Comparison of ENCODE assay signal across 8 cellular contexts in genomic region chr10:80357000-80357803, GRCh38. TPM values are rescaled to one million over a fixed set of nuclear protein-coding genes. Genes with fewer than 3 reads are reported as not detected.
A peak's percentile ranks its signal among the peaks of the same experiment; 100 is the strongest.
DNase-seq lines count a peak whose midpoint lies in the region; ATAC-seq lines count a peak whose summit lies in the region.

No MANE protein-coding gene starts in this region.

- peak overlapping the region; percentile 1 for H2AFZ ChIP-seq in trophoblast cell (ENCODE audit: insufficient read depth, low read length, poor library complexity)

- no peak overlapping the region for H2AK5ac ChIP-seq in trophoblast cell (ENCODE audit: low read length)

- H3K9ac ChIP-seq in NT2/D1 (ENCODE audit: insufficient read length, low read depth) (peak overlapping the region; percentile 80), trophoblast cell (ENCODE audit: low read length) (no peak overlapping the region)

- no CpG with 5 or more reads among the region's 47 CpGs for WGBS in trophoblast cell (ENCODE audit: extremely low coverage, insufficient coverage, insufficient read length)

- no peak overlapping the region for H4K8ac ChIP-seq in trophoblast cell (ENCODE audit: low read depth, low read length)

- no peaks in the 10 kb centered on the region for H3K79me1 ChIP-seq in trophoblast cell (ENCODE audit: low read length)

- H3K36me3 ChIP-seq in NT2/D1 (ENCODE audit: insufficient read depth, insufficient read length, low read length) (no peaks in the 10 kb centered on the region), trophoblast cell (ENCODE audit: control insufficient read depth in 1 of 2, insufficient read depth in 2 of 2, low read length in 2 of 2) (no peaks in the 10 kb centered on the region)

- intact Hi-C loops in head of caudate nucleus (cut with DNase I): no loop called here

- H2BK12ac ChIP-seq in trophoblast cell (ENCODE audit: low read length): no peak overlapping the region

- DNase-seq in DMS79 (lab: John Stamatoyannopoulos, UW) (peak; percentile 27), NT2/D1 (ENCODE audit: low read depth, low spot score) (no peak), head of caudate nucleus (peak in 39 of 42 donors; percentile 14 to 72 (median 44)), trophoblast cell (no peak), T1000 (lab: John Stamatoyannopoulos, UW) (no peak), NCI-H2081 treated with DMSO at 0.1 percent for 48 hours (lab: John Stamatoyannopoulos, UW) (no peak)
- no peak for DNase-seq in effector CD8-positive, alpha-beta T cell (lab: John Stamatoyannopoulos, UW)

- peak overlapping the region; percentile 73 for H3K4me2 ChIP-seq in trophoblast cell (ENCODE audit: low read length)

- no peak for ATAC-seq in GM19351 (IDR thresholded peaks at IDR 0.05; ENCODE audit: unreplicated experiment)

- no peaks in the 10 kb centered on the region for H3K9me3 ChIP-seq in NT2/D1 (ENCODE audit: insufficient read depth, low read length)
- H3K9me3 ChIP-seq in trophoblast cell (ENCODE audit: insufficient read depth, low read depth, low read length): no peaks in the 10 kb centered on the region

- no peak overlapping the region for H2BK5ac ChIP-seq in trophoblast cell (ENCODE audit: low read depth, low read length, poor library complexity)

- H3K18ac ChIP-seq in trophoblast cell (ENCODE audit: low read length): no peak overlapping the region

- no peak overlapping the region for H3K23ac ChIP-seq in trophoblast cell (ENCODE audit: low read length)

- no peak overlapping the region for H3K27ac ChIP-seq in trophoblast cell (ENCODE audit: low read depth, low read length)

- H3K27me3 ChIP-seq in NT2/D1 (ENCODE audit: insufficient read depth, insufficient read length) (peaks cover 15% of the 10 kb centered on the region), trophoblast cell (ENCODE audit: insufficient read depth, low read length) (peaks cover 2% of the 10 kb centered on the region)

- H3K4me1 ChIP-seq in NT2/D1 (ENCODE audit: insufficient read depth, insufficient read length) (no peaks in the 10 kb centered on the region), trophoblast cell (ENCODE audit: control insufficient read depth in 1 of 2, insufficient read depth in 2 of 2, low read length in 2 of 2) (peaks cover 5 to 12% of the 10 kb centered on the region in 2 experiments)

- H4K91ac ChIP-seq in trophoblast cell (ENCODE audit: low read depth, low read length): no peak overlapping the region

- peak overlapping the region; percentile 46 for H3K4me3 ChIP-seq in NT2/D1 (ENCODE audit: insufficient read length, low read depth)
- peak overlapping the region; percentile 63 for H3K4me3 ChIP-seq in trophoblast cell (ENCODE audit: low read depth, low read length)

- H2BK120ac ChIP-seq in trophoblast cell (ENCODE audit: insufficient read depth, low read length, poor library complexity): no peak overlapping the region

- H3K14ac ChIP-seq in trophoblast cell (ENCODE audit: low read length): no peak overlapping the region

- no peaks in the 10 kb centered on the region for H3K79me2 ChIP-seq in trophoblast cell (ENCODE audit: control insufficient read depth, insufficient read depth, low read length, poor library complexity)

- no peak overlapping the region for H3K4ac ChIP-seq in trophoblast cell (ENCODE audit: low read depth, low read length)

- H4K12ac ChIP-seq in trophoblast cell (ENCODE audit: low read depth, low read length): no peak overlapping the region

RNA-seq across cellular contexts. Expression of gene DYDC2, which starts 0.6 kb away (rescaled TPM):
- 0.04 TPM in 1 of 2 replicates, not detected in the other for polyA plus RNA-seq in trophoblast cell (2013)

RNA-seq across cellular contexts. Expression of gene DYDC1, which starts 0.6 kb away (rescaled TPM):
- polyA plus RNA-seq in trophoblast cell (2013): not detected in 2 replicates

RNA-seq across cellular contexts. Expression of gene PRXL2A, which starts 51.1 kb away (rescaled TPM):
- 41.6 and 43.8 TPM in 2 replicates for polyA plus RNA-seq in trophoblast cell (2013)

Comparison
In these comparisons a context has a peak if more than half of its experiments do, and no peak if none do; other contexts are left out.
1. DNase-seq: peak in DMS79 (single experiment) and head of caudate nucleus (39 of 42); none in NT2/D1 (single experiment), trophoblast cell (0 of 2), T1000 (single experiment), NCI-H2081 treated with DMSO at 0.1 percent for 48 hours (single experiment) and effector CD8-positive, alpha-beta T cell (single experiment).